ENCODE assay signal across 1 cellular context in the genomic region with DNA sequence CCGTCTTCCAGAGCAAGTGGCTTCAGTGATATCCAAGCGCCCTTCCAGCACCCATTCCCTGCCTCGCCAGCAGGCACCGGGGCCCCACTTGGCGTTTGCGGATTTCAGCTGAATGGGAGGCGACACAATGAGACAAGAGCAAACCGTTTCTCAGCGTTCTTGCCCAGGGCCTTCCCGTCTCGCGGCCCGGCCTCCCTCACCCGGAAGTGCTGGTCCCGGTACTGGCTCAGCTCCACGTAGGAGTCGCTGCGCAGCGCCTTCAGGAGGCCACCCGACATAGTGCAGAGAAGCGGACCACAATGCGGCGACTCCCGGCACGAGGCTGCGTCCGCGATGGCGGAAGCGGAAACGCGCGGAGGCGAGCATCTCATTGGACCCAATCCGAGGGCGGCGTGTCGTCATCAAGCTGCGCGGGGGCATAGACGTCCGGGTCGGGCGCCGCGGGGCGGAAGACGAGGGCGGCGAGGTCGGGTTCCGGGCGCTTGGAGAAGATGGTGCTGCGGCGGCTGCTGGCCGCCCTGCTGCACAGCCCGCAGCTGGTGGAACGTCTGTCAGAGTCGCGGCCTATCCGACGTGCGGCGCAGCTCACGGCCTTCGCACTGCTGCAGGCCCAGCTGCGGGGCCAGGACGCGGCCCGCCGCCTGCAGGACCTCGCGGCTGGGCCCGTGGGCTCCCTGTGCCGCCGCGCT.
A peak's percentile ranks its signal among the peaks of the same experiment; 100 is the strongest.
TF ChIP-seq lines count a peak whose summit lies in the region.

A gene (minus strand): TSS at position 303 of the 689 bp plus-strand sequence. CDS start 25 bp downstream, at position 278.

TF ChIP-seq in K562, 482 proteins besides CTCF, POLR2A, EP300 and RAD21 (continued from another document and continues in another):
- TF ChIP-seq, protein P1, sequence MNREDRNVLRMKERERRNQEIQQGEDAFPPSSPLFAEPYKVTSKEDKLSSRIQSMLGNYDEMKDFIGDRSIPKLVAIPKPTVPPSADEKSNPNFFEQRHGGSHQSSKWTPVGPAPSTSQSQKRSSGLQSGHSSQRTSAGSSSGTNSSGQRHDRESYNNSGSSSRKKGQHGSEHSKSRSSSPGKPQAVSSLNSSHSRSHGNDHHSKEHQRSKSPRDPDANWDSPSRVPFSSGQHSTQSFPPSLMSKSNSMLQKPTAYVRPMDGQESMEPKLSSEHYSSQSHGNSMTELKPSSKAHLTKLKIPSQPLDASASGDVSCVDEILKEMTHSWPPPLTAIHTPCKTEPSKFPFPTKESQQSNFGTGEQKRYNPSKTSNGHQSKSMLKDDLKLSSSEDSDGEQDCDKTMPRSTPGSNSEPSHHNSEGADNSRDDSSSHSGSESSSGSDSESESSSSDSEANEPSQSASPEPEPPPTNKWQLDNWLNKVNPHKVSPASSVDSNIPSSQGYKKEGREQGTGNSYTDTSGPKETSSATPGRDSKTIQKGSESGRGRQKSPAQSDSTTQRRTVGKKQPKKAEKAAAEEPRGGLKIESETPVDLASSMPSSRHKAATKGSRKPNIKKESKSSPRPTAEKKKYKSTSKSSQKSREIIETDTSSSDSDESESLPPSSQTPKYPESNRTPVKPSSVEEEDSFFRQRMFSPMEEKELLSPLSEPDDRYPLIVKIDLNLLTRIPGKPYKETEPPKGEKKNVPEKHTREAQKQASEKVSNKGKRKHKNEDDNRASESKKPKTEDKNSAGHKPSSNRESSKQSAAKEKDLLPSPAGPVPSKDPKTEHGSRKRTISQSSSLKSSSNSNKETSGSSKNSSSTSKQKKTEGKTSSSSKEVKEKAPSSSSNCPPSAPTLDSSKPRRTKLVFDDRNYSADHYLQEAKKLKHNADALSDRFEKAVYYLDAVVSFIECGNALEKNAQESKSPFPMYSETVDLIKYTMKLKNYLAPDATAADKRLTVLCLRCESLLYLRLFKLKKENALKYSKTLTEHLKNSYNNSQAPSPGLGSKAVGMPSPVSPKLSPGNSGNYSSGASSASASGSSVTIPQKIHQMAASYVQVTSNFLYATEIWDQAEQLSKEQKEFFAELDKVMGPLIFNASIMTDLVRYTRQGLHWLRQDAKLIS (CRISPR knock-in tag; IDR thresholded peaks at IDR 0.05): peak; percentile 98
- TF ChIP-seq DPF2 (IDR thresholded peaks at IDR 0.05): no peak
- TF ChIP-seq, protein P2, sequence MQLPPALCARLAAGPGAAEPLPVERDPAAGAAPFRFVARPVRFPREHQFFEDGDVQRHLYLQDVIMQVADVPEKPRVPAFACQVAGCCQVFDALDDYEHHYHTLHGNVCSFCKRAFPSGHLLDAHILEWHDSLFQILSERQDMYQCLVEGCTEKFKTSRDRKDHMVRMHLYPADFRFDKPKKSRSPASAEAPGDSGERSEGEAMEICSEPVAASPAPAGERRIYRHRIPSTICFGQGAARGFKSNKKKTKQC (CRISPR knock-in tag; IDR thresholded peaks at IDR 0.05): peak; percentile 92
- TF ChIP-seq ASH1L (IDR thresholded peaks at IDR 0.05; ENCODE audit: borderline replicate concordance, low read depth, partially characterized antibody): peak; percentile 72
- no peak for TF ChIP-seq HNRNPUL1 (IDR thresholded peaks at IDR 0.05; ENCODE audit: low read length)
- TF ChIP-seq SP2 (IDR thresholded peaks at IDR 0.05; ENCODE audit: extremely low read depth, low read depth, low read length, poor library complexity, severe bottlenecking): no peak
- TF ChIP-seq, protein P3, sequence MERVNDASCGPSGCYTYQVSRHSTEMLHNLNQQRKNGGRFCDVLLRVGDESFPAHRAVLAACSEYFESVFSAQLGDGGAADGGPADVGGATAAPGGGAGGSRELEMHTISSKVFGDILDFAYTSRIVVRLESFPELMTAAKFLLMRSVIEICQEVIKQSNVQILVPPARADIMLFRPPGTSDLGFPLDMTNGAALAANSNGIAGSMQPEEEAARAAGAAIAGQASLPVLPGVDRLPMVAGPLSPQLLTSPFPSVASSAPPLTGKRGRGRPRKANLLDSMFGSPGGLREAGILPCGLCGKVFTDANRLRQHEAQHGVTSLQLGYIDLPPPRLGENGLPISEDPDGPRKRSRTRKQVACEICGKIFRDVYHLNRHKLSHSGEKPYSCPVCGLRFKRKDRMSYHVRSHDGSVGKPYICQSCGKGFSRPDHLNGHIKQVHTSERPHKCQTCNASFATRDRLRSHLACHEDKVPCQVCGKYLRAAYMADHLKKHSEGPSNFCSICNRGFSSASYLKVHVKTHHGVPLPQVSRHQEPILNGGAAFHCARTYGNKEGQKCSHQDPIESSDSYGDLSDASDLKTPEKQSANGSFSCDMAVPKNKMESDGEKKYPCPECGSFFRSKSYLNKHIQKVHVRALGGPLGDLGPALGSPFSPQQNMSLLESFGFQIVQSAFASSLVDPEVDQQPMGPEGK (CRISPR knock-in tag; IDR thresholded peaks at IDR 0.05; ENCODE audit: borderline replicate concordance): no peak
- TF ChIP-seq, protein P4, sequence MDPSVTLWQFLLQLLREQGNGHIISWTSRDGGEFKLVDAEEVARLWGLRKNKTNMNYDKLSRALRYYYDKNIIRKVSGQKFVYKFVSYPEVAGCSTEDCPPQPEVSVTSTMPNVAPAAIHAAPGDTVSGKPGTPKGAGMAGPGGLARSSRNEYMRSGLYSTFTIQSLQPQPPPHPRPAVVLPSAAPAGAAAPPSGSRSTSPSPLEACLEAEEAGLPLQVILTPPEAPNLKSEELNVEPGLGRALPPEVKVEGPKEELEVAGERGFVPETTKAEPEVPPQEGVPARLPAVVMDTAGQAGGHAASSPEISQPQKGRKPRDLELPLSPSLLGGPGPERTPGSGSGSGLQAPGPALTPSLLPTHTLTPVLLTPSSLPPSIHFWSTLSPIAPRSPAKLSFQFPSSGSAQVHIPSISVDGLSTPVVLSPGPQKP (CRISPR knock-in tag; IDR thresholded peaks at IDR 0.05): no peak
- peak; percentile 66 for TF ChIP-seq FOS (IDR thresholded peaks at IDR 0.05; ENCODE audit: extremely low read depth, insufficient read length)
- TF ChIP-seq, protein P5, sequence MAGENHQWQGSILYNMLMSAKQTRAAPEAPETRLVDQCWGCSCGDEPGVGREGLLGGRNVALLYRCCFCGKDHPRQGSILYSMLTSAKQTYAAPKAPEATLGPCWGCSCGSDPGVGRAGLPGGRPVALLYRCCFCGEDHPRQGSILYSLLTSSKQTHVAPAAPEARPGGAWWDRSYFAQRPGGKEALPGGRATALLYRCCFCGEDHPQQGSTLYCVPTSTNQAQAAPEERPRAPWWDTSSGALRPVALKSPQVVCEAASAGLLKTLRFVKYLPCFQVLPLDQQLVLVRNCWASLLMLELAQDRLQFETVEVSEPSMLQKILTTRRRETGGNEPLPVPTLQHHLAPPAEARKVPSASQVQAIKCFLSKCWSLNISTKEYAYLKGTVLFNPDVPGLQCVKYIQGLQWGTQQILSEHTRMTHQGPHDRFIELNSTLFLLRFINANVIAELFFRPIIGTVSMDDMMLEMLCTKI (IDR thresholded peaks at IDR 0.05; ENCODE audit: partially characterized antibody): no peak
- TF ChIP-seq, protein P6, sequence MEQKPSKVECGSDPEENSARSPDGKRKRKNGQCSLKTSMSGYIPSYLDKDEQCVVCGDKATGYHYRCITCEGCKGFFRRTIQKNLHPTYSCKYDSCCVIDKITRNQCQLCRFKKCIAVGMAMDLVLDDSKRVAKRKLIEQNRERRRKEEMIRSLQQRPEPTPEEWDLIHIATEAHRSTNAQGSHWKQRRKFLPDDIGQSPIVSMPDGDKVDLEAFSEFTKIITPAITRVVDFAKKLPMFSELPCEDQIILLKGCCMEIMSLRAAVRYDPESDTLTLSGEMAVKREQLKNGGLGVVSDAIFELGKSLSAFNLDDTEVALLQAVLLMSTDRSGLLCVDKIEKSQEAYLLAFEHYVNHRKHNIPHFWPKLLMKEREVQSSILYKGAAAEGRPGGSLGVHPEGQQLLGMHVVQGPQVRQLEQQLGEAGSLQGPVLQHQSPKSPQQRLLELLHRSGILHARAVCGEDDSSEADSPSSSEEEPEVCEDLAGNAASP (IDR thresholded peaks at IDR 0.05): no peak
- TF ChIP-seq, protein P7, sequence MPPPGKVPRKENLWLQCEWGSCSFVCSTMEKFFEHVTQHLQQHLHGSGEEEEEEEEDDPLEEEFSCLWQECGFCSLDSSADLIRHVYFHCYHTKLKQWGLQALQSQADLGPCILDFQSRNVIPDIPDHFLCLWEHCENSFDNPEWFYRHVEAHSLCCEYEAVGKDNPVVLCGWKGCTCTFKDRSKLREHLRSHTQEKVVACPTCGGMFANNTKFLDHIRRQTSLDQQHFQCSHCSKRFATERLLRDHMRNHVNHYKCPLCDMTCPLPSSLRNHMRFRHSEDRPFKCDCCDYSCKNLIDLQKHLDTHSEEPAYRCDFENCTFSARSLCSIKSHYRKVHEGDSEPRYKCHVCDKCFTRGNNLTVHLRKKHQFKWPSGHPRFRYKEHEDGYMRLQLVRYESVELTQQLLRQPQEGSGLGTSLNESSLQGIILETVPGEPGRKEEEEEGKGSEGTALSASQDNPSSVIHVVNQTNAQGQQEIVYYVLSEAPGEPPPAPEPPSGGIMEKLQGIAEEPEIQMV (tag; conservative IDR thresholded peaks at IDR 0.05; ENCODE audit: low read depth): peak; percentile 79; the same call in 1 of the 2 replicates
- TF ChIP-seq PHB2 (IDR thresholded peaks at IDR 0.05; ENCODE audit: low read depth): peak; percentile 21; the same call in 1 of the 2 replicates
- TF ChIP-seq KAT7 (CRISPR knock-in tag; IDR thresholded peaks at IDR 0.05; ENCODE audit: borderline replicate concordance): peak; percentile 100
- no peak for TF ChIP-seq ZNF239 (CRISPR knock-in tag; IDR thresholded peaks at IDR 0.05)
- no peak for TF ChIP-seq XRCC4 (IDR thresholded peaks at IDR 0.05; ENCODE audit: extremely low read depth, insufficient read depth, insufficient read length)
- no peak for TF ChIP-seq PHTF2 (CRISPR knock-in tag; IDR thresholded peaks at IDR 0.05)
- no peak for TF ChIP-seq ZNF316 (IDR thresholded peaks at IDR 0.05)
- TF ChIP-seq, protein P8, sequence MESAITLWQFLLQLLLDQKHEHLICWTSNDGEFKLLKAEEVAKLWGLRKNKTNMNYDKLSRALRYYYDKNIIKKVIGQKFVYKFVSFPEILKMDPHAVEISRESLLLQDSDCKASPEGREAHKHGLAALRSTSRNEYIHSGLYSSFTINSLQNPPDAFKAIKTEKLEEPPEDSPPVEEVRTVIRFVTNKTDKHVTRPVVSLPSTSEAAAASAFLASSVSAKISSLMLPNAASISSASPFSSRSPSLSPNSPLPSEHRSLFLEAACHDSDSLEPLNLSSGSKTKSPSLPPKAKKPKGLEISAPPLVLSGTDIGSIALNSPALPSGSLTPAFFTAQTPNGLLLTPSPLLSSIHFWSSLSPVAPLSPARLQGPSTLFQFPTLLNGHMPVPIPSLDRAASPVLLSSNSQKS (CRISPR knock-in tag; IDR thresholded peaks at IDR 0.05): no peak
- peak; percentile 79; the same call in 1 of the 2 replicates for TF ChIP-seq TARDBP (IDR thresholded peaks at IDR 0.05)
- TF ChIP-seq TCF3 (CRISPR knock-in tag; IDR thresholded peaks at IDR 0.05): peak; percentile 27; the same call in 1 of the 2 replicates
- TF ChIP-seq STAG1 (CRISPR knock-in tag; IDR thresholded peaks at IDR 0.05; ENCODE audit: borderline replicate concordance): no peak; the same call in 1 of the 2 replicates
- TF ChIP-seq NCOA2 (IDR thresholded peaks at IDR 0.05; ENCODE audit: partially characterized antibody in 2 of 2): no peak
- peak; percentile 68 for TF ChIP-seq SOX6 (IDR thresholded peaks at IDR 0.05)
- TF ChIP-seq ILF3 (IDR thresholded peaks at IDR 0.05; ENCODE audit: borderline replicate concordance): no peak
- TF ChIP-seq, protein P9, sequence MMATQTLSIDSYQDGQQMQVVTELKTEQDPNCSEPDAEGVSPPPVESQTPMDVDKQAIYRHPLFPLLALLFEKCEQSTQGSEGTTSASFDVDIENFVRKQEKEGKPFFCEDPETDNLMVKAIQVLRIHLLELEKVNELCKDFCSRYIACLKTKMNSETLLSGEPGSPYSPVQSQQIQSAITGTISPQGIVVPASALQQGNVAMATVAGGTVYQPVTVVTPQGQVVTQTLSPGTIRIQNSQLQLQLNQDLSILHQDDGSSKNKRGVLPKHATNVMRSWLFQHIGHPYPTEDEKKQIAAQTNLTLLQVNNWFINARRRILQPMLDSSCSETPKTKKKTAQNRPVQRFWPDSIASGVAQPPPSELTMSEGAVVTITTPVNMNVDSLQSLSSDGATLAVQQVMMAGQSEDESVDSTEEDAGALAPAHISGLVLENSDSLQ (IDR thresholded peaks at IDR 0.05): 0 out of 2 replicates have a peak, but pooled peaks have one; percentile 30
- TF ChIP-seq KLF6 (CRISPR knock-in tag; IDR thresholded peaks at IDR 0.05; ENCODE audit: borderline replicate concordance): no peak
- peak; percentile 92 for TF ChIP-seq PCBP1 (IDR thresholded peaks at IDR 0.05; ENCODE audit: low read depth, low read length, poor library complexity, severe bottlenecking)
- TF ChIP-seq, protein P10, sequence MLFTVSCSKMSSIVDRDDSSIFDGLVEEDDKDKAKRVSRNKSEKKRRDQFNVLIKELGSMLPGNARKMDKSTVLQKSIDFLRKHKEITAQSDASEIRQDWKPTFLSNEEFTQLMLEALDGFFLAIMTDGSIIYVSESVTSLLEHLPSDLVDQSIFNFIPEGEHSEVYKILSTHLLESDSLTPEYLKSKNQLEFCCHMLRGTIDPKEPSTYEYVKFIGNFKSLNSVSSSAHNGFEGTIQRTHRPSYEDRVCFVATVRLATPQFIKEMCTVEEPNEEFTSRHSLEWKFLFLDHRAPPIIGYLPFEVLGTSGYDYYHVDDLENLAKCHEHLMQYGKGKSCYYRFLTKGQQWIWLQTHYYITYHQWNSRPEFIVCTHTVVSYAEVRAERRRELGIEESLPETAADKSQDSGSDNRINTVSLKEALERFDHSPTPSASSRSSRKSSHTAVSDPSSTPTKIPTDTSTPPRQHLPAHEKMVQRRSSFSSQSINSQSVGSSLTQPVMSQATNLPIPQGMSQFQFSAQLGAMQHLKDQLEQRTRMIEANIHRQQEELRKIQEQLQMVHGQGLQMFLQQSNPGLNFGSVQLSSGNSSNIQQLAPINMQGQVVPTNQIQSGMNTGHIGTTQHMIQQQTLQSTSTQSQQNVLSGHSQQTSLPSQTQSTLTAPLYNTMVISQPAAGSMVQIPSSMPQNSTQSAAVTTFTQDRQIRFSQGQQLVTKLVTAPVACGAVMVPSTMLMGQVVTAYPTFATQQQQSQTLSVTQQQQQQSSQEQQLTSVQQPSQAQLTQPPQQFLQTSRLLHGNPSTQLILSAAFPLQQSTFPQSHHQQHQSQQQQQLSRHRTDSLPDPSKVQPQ (CRISPR knock-in tag; IDR thresholded peaks at IDR 0.05; ENCODE audit: borderline replicate concordance): no peak
- no peak for TF ChIP-seq CHD4 (IDR thresholded peaks at IDR 0.05; ENCODE audit: insufficient read depth, insufficient replicate concordance, low read depth, low read length, poor library complexity, severe bottlenecking)
